1 cellular context compared by ENCODE assay signal in genomic region chr17:80991645-80992076, GRCh38.
TF ChIP-seq lines count a peak whose summit lies in the region.

Gene CHMP6, plus strand, starts transcription at chr17:80991841. Its CDS starts 78 bp downstream, at chr17:80991919.

TF ChIP-seq in A549, 52 proteins besides CTCF, POLR2A, EP300 and RAD21 (continued from another document):
- peak; percentile 30; the same call in 1 of the 2 replicates for TF ChIP-seq REST (IDR thresholded peaks at IDR 0.05)
- no peak for TF ChIP-seq HES2 (IDR thresholded peaks at IDR 0.05)
- TF ChIP-seq SMC3 (IDR thresholded peaks at IDR 0.05) = 0 out of 3 replicates have a peak, but pooled peaks have one; percentile 11
- TF ChIP-seq KDM1A (IDR thresholded peaks at IDR 0.05; ENCODE audit: low read depth) = peak; percentile 73; the same call in 1 of the 2 replicates
- no peak for TF ChIP-seq MYC (IDR thresholded peaks at IDR 0.05; ENCODE audit: borderline replicate concordance, low read length)
- peak; percentile 82; the same call in 1 of the 3 replicates for TF ChIP-seq BCL3 (IDR thresholded peaks at IDR 0.05)
